7 cellular contexts compared by ENCODE assay signal in the genomic region with DNA sequence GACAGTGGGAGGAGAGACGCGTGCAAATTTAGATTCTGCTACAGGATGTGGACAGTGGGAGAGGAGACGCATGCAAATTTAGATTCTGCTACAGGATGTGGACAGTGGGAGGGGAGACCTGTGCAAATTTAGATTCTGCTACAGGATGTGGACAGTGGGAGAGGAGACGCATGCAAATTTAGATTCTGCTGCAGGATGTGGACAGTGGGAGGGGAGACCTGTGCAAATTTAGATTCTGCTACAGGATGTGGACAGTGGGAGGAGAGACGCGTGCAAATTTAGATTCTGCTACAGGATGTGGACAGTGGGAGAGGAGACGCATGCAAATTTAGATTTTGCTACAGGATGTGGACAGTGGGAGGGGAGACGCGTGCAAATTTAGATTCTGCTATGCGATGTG.
DNase-seq lines count a peak whose midpoint lies in the region; ATAC-seq and TF ChIP-seq lines count a peak whose summit lies in the region.
"Not testable (repeated sequence)": the region's sequence is repeated elsewhere in the genome, so short reads cannot be mapped to it uniquely, and the experiment has no call there.

No MANE protein-coding gene starts in this region.

- TF ChIP-seq CTCF in MM.1S (IDR thresholded peaks at IDR 0.05; ENCODE audit: low read length) = not testable (repeated sequence)

- not testable (repeated sequence) for H3K36me3 Mint-ChIP-seq in CD4-positive, alpha-beta memory T cell; T-helper 2 cell treated with Interferon-gamma antibody and Interleukin-4, amounts not matched to agents 5 μg/mL and 100 μg/mL, for 36 hours (ENCODE audit: low read depth)
- H3K36me3 Mint-ChIP-seq in activated CD8-positive, alpha-beta T cell treated with anti-CD3 and anti-CD28 coated beads, Interleukin-2, amount 10 ng/mL, durations not matched to agents 7 days and 5 days (ENCODE audit: low read depth) = peaks cover 16% of the 10 kb centered on the region
- peaks cover 17% of the 10 kb centered on the region for H3K36me3 Mint-ChIP-seq in activated naive CD8-positive, alpha-beta T cell treated with anti-CD3 and anti-CD28 coated beads for 36 hours
- peaks cover 15% of the 10 kb centered on the region for H3K36me3 Mint-ChIP-seq in memory B cell
- peaks cover 14% of the 10 kb centered on the region for H3K36me3 Mint-ChIP-seq in stimulated activated memory B cell treated with anti-CD40 and anti-IgM and Interleukin-4, amounts not matched to agents 10 μg/mL and 1 μg/mL and 100 μg/mL, for 72 hours

- not testable (repeated sequence) for H3K36me3 ChIP-seq in CD4-positive, alpha-beta memory T cell (ENCODE audit: insufficient read depth, low read length); MM.1S (replicated peaks; ENCODE audit: insufficient read depth, low read length)

- not testable (repeated sequence) for H4K20me1 ChIP-seq in MM.1S (ENCODE audit: insufficient read depth, low read length)

- H3K27ac Mint-ChIP-seq in CD4-positive, alpha-beta memory T cell = peak overlapping the region in 3 of 7 donors; percentile 48 to 85 (median 59)
- H3K27ac Mint-ChIP-seq in T-helper 2 cell treated with Interferon-gamma antibody and Interleukin-4, amounts not matched to agents 5 μg/mL and 100 μg/mL, for 36 hours = peak overlapping the region; percentile 78
- peak overlapping the region; percentile 85 for H3K27ac Mint-ChIP-seq in activated CD8-positive, alpha-beta T cell treated with anti-CD3 and anti-CD28 coated beads, Interleukin-2, amount 10 ng/mL, durations not matched to agents 7 days and 5 days
- H3K27ac Mint-ChIP-seq in activated naive CD8-positive, alpha-beta T cell treated with anti-CD3 and anti-CD28 coated beads for 36 hours; stimulated activated memory B cell treated with anti-CD40 and anti-IgM and Interleukin-4, amounts not matched to agents 10 μg/mL and 1 μg/mL and 100 μg/mL, for 72 hours: not testable (repeated sequence)
- peak overlapping the region; percentile 84 for H3K27ac Mint-ChIP-seq in memory B cell

- H3K27me3 Mint-ChIP-seq in CD4-positive, alpha-beta memory T cell; activated CD8-positive, alpha-beta T cell treated with anti-CD3 and anti-CD28 coated beads, Interleukin-2, amount 10 ng/mL, durations not matched to agents 7 days and 5 days (ENCODE audit: low read depth); activated naive CD8-positive, alpha-beta T cell treated with anti-CD3 and anti-CD28 coated beads for 36 hours; memory B cell; stimulated activated memory B cell treated with anti-CD40 and anti-IgM and Interleukin-4, amounts not matched to agents 10 μg/mL and 1 μg/mL and 100 μg/mL, for 72 hours: not testable (repeated sequence)
- peaks cover 13% of the 10 kb centered on the region for H3K27me3 Mint-ChIP-seq in T-helper 2 cell treated with Interferon-gamma antibody and Interleukin-4, amounts not matched to agents 5 μg/mL and 100 μg/mL, for 36 hours (ENCODE audit: low read depth)

- peaks cover 0 to 23% (median 11%) of the 10 kb centered on the region in 4 donors for H3K4me1 Mint-ChIP-seq in CD4-positive, alpha-beta memory T cell
- not testable (repeated sequence) for H3K4me1 Mint-ChIP-seq in T-helper 2 cell treated with Interferon-gamma antibody and Interleukin-4, amounts not matched to agents 5 μg/mL and 100 μg/mL, for 36 hours (ENCODE audit: low read depth)
- peaks cover 10% of the 10 kb centered on the region for H3K4me1 Mint-ChIP-seq in activated CD8-positive, alpha-beta T cell treated with anti-CD3 and anti-CD28 coated beads, Interleukin-2, amount 10 ng/mL, durations not matched to agents 7 days and 5 days (ENCODE audit: low read depth)
- peaks cover 11% of the 10 kb centered on the region for H3K4me1 Mint-ChIP-seq in activated naive CD8-positive, alpha-beta T cell treated with anti-CD3 and anti-CD28 coated beads for 36 hours
- peaks cover 12% of the 10 kb centered on the region for H3K4me1 Mint-ChIP-seq in memory B cell
- peaks cover 14% of the 10 kb centered on the region for H3K4me1 Mint-ChIP-seq in stimulated activated memory B cell treated with anti-CD40 and anti-IgM and Interleukin-4, amounts not matched to agents 10 μg/mL and 1 μg/mL and 100 μg/mL, for 72 hours

- H3K4me2 ChIP-seq in MM.1S (ENCODE audit: low read depth, low read length) = not testable (repeated sequence)

- H3K9me3 ChIP-seq in CD4-positive, alpha-beta memory T cell (ENCODE audit: control insufficient read depth in 1 of 2, low read length in 2 of 2); MM.1S (replicated peaks; ENCODE audit: insufficient read depth, low read length): not testable (repeated sequence)

- H3K9me3 Mint-ChIP-seq in CD4-positive, alpha-beta memory T cell = peaks cover 0 to 33% (median 23%) of the 10 kb centered on the region in 8 donors
- peaks cover 19% of the 10 kb centered on the region for H3K9me3 Mint-ChIP-seq in T-helper 2 cell treated with Interferon-gamma antibody and Interleukin-4, amounts not matched to agents 5 μg/mL and 100 μg/mL, for 36 hours
- peaks cover 16% of the 10 kb centered on the region for H3K9me3 Mint-ChIP-seq in activated CD8-positive, alpha-beta T cell treated with anti-CD3 and anti-CD28 coated beads, Interleukin-2, amount 10 ng/mL, durations not matched to agents 7 days and 5 days (ENCODE audit: insufficient read depth)
- H3K9me3 Mint-ChIP-seq in activated naive CD8-positive, alpha-beta T cell treated with anti-CD3 and anti-CD28 coated beads for 36 hours = peaks cover 16% of the 10 kb centered on the region
- peaks cover 14% of the 10 kb centered on the region for H3K9me3 Mint-ChIP-seq in memory B cell
- peaks cover 21% of the 10 kb centered on the region for H3K9me3 Mint-ChIP-seq in stimulated activated memory B cell treated with anti-CD40 and anti-IgM and Interleukin-4, amounts not matched to agents 10 μg/mL and 1 μg/mL and 100 μg/mL, for 72 hours

- not testable (repeated sequence) for H3K27me3 ChIP-seq in CD4-positive, alpha-beta memory T cell (ENCODE audit: insufficient read depth, low read length); MM.1S (replicated peaks; ENCODE audit: insufficient read depth, low read length)

- H3K9me2 ChIP-seq in MM.1S (replicated peaks; ENCODE audit: insufficient read depth, low read length) = not testable (repeated sequence)

- peaks cover 18% of the 10 kb centered on the region for H3F3A ChIP-seq in MM.1S (ENCODE audit: insufficient read depth, low read length)

- H3K4me1 ChIP-seq in CD4-positive, alpha-beta memory T cell (ENCODE audit: insufficient read depth, low read length) = not testable (repeated sequence)
- H3K4me1 ChIP-seq in MM.1S (ENCODE audit: low read length) = peaks cover 25% of the 10 kb centered on the region

- peak overlapping the region in 3 of 8 donors; percentile 36 to 61 (median 53) for H3K4me3 Mint-ChIP-seq in CD4-positive, alpha-beta memory T cell
- H3K4me3 Mint-ChIP-seq in T-helper 2 cell treated with Interferon-gamma antibody and Interleukin-4, amounts not matched to agents 5 μg/mL and 100 μg/mL, for 36 hours; activated CD8-positive, alpha-beta T cell treated with anti-CD3 and anti-CD28 coated beads, Interleukin-2, amount 10 ng/mL, durations not matched to agents 7 days and 5 days: not testable (repeated sequence)
- H3K4me3 Mint-ChIP-seq in activated naive CD8-positive, alpha-beta T cell treated with anti-CD3 and anti-CD28 coated beads for 36 hours = peak overlapping the region; percentile 1
- peak overlapping the region; percentile 53 for H3K4me3 Mint-ChIP-seq in memory B cell
- peak overlapping the region; percentile 50 for H3K4me3 Mint-ChIP-seq in stimulated activated memory B cell treated with anti-CD40 and anti-IgM and Interleukin-4, amounts not matched to agents 10 μg/mL and 1 μg/mL and 100 μg/mL, for 72 hours

- CTCF ChIA-PET in CD4-positive, alpha-beta memory T cell (lab: Charles Lee; ENCODE audit: partially characterized antibody); activated CD8-positive, alpha-beta T cell treated with anti-CD3 and anti-CD28 coated beads, Interleukin-2, amount 10 ng/mL, durations not matched to agents 7 days and 5 days (lab: Charles Lee): not testable (repeated sequence)

- DNase-seq in CD4-positive, alpha-beta memory T cell = peak in 4 of 5 donors; percentile 36 to 53 (median 42)
- DNase-seq in MM.1S = peak; percentile 54
- not testable (repeated sequence) for DNase-seq in T-helper 2 cell treated with Interferon-gamma antibody and Interleukin-4, amounts not matched to agents 5 μg/mL and 100 μg/mL, for 36 hours (ENCODE audit: low spot score); activated naive CD8-positive, alpha-beta T cell treated with anti-CD3 and anti-CD28 coated beads for 36 hours
- DNase-seq in activated CD8-positive, alpha-beta T cell treated with anti-CD3 and anti-CD28 coated beads, Interleukin-2, amount 10 ng/mL, durations not matched to agents 7 days and 5 days = peak; percentile 43
- DNase-seq in memory B cell (ENCODE audit: low spot score in 2 of 2) = peak in 1 of 2 donors; percentile 28

- intact Hi-C loops in CD4-positive, alpha-beta memory T cell (cut with micrococcal nuclease) = not testable (repeated sequence)

- not testable (repeated sequence) for ATAC-seq in activated CD8-positive, alpha-beta T cell treated with anti-CD3 and anti-CD28 coated beads, Interleukin-2, amount 10 ng/mL, durations not matched to agents 7 days and 5 days; memory B cell (ENCODE audit: low read depth); stimulated activated memory B cell treated with anti-CD40 and anti-IgM and Interleukin-4, amounts not matched to agents 10 μg/mL and 1 μg/mL and 100 μg/mL, for 72 hours

- not testable (repeated sequence) for H3K9ac ChIP-seq in MM.1S (ENCODE audit: low read length)

- H3K79me2 ChIP-seq in MM.1S (ENCODE audit: low read length) = not testable (repeated sequence)

- not testable (repeated sequence) for H3K27ac ChIP-seq in CD4-positive, alpha-beta memory T cell (ENCODE audit: low read depth, low read length)
- peak overlapping the region; percentile 50; the same call in 1 of the 2 replicates for H3K27ac ChIP-seq in MM.1S (ENCODE audit: low read length)

- POLR2A ChIA-PET in CD4-positive, alpha-beta memory T cell (lab: Charles Lee; ENCODE audit: partially characterized antibody); activated CD8-positive, alpha-beta T cell treated with anti-CD3 and anti-CD28 coated beads, Interleukin-2, amount 10 ng/mL, durations not matched to agents 7 days and 5 days (lab: Charles Lee): not testable (repeated sequence)

- H3K4me3 ChIP-seq in CD4-positive, alpha-beta memory T cell (ENCODE audit: low read length in 2 of 2); MM.1S (ENCODE audit: low read length): not testable (repeated sequence)

- H2AFZ ChIP-seq in MM.1S (ENCODE audit: low read length) = not testable (repeated sequence)
